Comparison of ENCODE assay signal across 8 cellular contexts in the genomic region with DNA sequence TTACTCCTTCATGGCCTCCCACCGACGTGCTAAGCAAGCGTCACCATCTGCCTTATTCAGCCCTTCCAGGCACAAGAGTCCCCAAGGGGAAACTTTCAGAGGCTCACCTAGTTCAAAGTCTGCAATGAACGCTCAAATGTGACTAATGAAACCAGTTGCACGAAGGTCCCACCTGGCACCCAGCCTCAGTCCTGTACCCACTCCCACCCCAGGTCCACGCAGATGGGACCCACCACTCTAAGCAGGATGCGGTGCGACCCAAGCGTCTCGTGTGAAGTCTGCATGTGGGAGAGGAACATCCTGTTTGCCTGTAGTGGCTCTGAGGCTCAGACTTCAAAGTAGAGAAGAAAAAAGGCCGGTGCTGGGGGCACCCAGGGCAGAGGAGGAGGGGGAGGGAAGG. TPM values are rescaled to one million over a fixed set of nuclear protein-coding genes. Genes with fewer than 3 reads are reported as not detected.
DNase-seq lines count a peak whose midpoint lies in the region; ATAC-seq and TF ChIP-seq lines count a peak whose summit lies in the region.

No MANE protein-coding gene starts in this region.

- peaks cover 64% of the 10 kb centered on the region for H3K4me1 Mint-ChIP-seq in T-helper 2 cell treated with Interferon-gamma antibody and Interleukin-4, amounts not matched to agents 5 μg/mL and 100 μg/mL, for 36 hours (ENCODE audit: low read depth)
- peaks cover 80% of the 10 kb centered on the region for H3K4me1 Mint-ChIP-seq in activated naive CD8-positive, alpha-beta T cell treated with anti-CD3 and anti-CD28 coated beads, Interleukin-2, amount 10 ng/mL, durations not matched to agents 7 days and 5 days
- no peaks in the 10 kb centered on the region for H3K4me1 Mint-ChIP-seq in osteocyte (ENCODE audit: unreplicated experiment)

- no peaks in the 10 kb centered on the region for H3K9me3 Mint-ChIP-seq in T-helper 2 cell treated with Interferon-gamma antibody and Interleukin-4, amounts not matched to agents 5 μg/mL and 100 μg/mL, for 36 hours
- H3K9me3 Mint-ChIP-seq in activated naive CD8-positive, alpha-beta T cell treated with anti-CD3 and anti-CD28 coated beads, Interleukin-2, amount 10 ng/mL, durations not matched to agents 7 days and 5 days, result no peaks in the 10 kb centered on the region
- no peaks in the 10 kb centered on the region for H3K9me3 Mint-ChIP-seq in osteocyte (ENCODE audit: unreplicated experiment)

- H3K4me3 Mint-ChIP-seq in T-helper 2 cell treated with Interferon-gamma antibody and Interleukin-4, amounts not matched to agents 5 μg/mL and 100 μg/mL, for 36 hours, result peak overlapping the region; percentile 79
- peak overlapping the region; percentile 60 for H3K4me3 Mint-ChIP-seq in activated naive CD8-positive, alpha-beta T cell treated with anti-CD3 and anti-CD28 coated beads, Interleukin-2, amount 10 ng/mL, durations not matched to agents 7 days and 5 days
- H3K4me3 Mint-ChIP-seq in osteocyte (ENCODE audit: unreplicated experiment), result no peak overlapping the region

- H3K36me3 Mint-ChIP-seq in T-helper 2 cell treated with Interferon-gamma antibody and Interleukin-4, amounts not matched to agents 5 μg/mL and 100 μg/mL, for 36 hours (ENCODE audit: low read depth), result peaks cover 76% of the 10 kb centered on the region
- peaks cover 52% of the 10 kb centered on the region for H3K36me3 Mint-ChIP-seq in activated naive CD8-positive, alpha-beta T cell treated with anti-CD3 and anti-CD28 coated beads, Interleukin-2, amount 10 ng/mL, durations not matched to agents 7 days and 5 days
- H3K36me3 Mint-ChIP-seq in osteocyte (ENCODE audit: unreplicated experiment), result peaks cover 2% of the 10 kb centered on the region

- H3K27ac Mint-ChIP-seq in T-helper 2 cell treated with Interferon-gamma antibody and Interleukin-4, amounts not matched to agents 5 μg/mL and 100 μg/mL, for 36 hours, result peak overlapping the region; percentile 91
- H3K27ac Mint-ChIP-seq in activated naive CD8-positive, alpha-beta T cell treated with anti-CD3 and anti-CD28 coated beads, Interleukin-2, amount 10 ng/mL, durations not matched to agents 7 days and 5 days, result peak overlapping the region; percentile 91
- no peak overlapping the region for H3K27ac Mint-ChIP-seq in osteocyte (ENCODE audit: unreplicated experiment)

- POLR2A ChIA-PET in activated naive CD8-positive, alpha-beta T cell treated with anti-CD3 and anti-CD28 coated beads, Interleukin-2, amount 10 ng/mL, durations not matched to agents 7 days and 5 days (lab: Charles Lee), result interaction anchor here (0.6 to 5.0 kb wide), 10 partner anchors 8 to 971 kb away, joined by 3 to 34 read pairs (median 4); no protein-coding TSS in a partner anchor

- TF ChIP-seq CTCF in osteocyte (IDR thresholded peaks at IDR 0.05), result no peak

- H3K27me3 Mint-ChIP-seq in T-helper 2 cell treated with Interferon-gamma antibody and Interleukin-4, amounts not matched to agents 5 μg/mL and 100 μg/mL, for 36 hours (ENCODE audit: low read depth), result no peaks in the 10 kb centered on the region
- H3K27me3 Mint-ChIP-seq in activated naive CD8-positive, alpha-beta T cell treated with anti-CD3 and anti-CD28 coated beads, Interleukin-2, amount 10 ng/mL, durations not matched to agents 7 days and 5 days, result no peaks in the 10 kb centered on the region
- H3K27me3 Mint-ChIP-seq in osteocyte (ENCODE audit: unreplicated experiment), result no peaks in the 10 kb centered on the region

- ATAC-seq in GM19468 (IDR thresholded peaks at IDR 0.05; ENCODE audit: extremely low read depth, unreplicated experiment), result peak; percentile 55
- ATAC-seq in activated naive CD8-positive, alpha-beta T cell treated with anti-CD3 and anti-CD28 coated beads, Interleukin-2, amount 10 ng/mL, durations not matched to agents 7 days and 5 days (ENCODE audit: low read depth), result peak; percentile 90

- DNase-seq in T-helper 2 cell treated with Interferon-gamma antibody and Interleukin-4, amounts not matched to agents 5 μg/mL and 100 μg/mL, for 36 hours (ENCODE audit: low spot score), result peak; percentile 65
- peak; percentile 83 for DNase-seq in activated naive CD8-positive, alpha-beta T cell treated with anti-CD3 and anti-CD28 coated beads, Interleukin-2, amount 10 ng/mL, durations not matched to agents 7 days and 5 days
- DNase-seq in stimulated activated CD8-positive, alpha-beta memory T cell treated with anti-CD3 and anti-CD28 coated beads, Interleukin-12 subunit alpha, Interleukin-12 subunit beta, amount 100 ng/mL, for 24 hours (ENCODE audit: extremely low read depth), result peak; percentile 65
- DNase-seq in osteocyte (ENCODE audit: extremely low spot score, unreplicated experiment), result no peak
- DNase-seq in NCI-H2196 treated with DMSO at 0.1 percent for 48 hours (lab: John Stamatoyannopoulos, UW; ENCODE audit: unreplicated experiment), result no peak
- no peak for DNase-seq in HuH-7.5 (ENCODE audit: low spot score)
- no peak for DNase-seq in kidney glomerular epithelial cell (lab: John Stamatoyannopoulos, UW)

RNA-seq across cellular contexts. Expression of a gene that starts 40.3 kb away (rescaled TPM):
- total RNA-seq in activated naive CD8-positive, alpha-beta T cell treated with anti-CD3 and anti-CD28 coated beads, Interleukin-2, amount 10 ng/mL, durations not matched to agents 7 days and 5 days, result 100 to 1,000 TPM; 157 to 159 TPM
- total RNA-seq in osteocyte, result 19.0 and 23.3 TPM in 2 replicates

Comparison
In these comparisons a context has a peak if more than half of its experiments do, and no peak if none do; other contexts are left out.
1. DNase-seq: peak in T-helper 2 cell treated with Interferon-gamma antibody and Interleukin-4, amounts not matched to agents 5 μg/mL and 100 μg/mL, for 36 hours (single experiment), activated naive CD8-positive, alpha-beta T cell treated with anti-CD3 and anti-CD28 coated beads, Interleukin-2, amount 10 ng/mL, durations not matched to agents 7 days and 5 days (single experiment) and stimulated activated CD8-positive, alpha-beta memory T cell treated with anti-CD3 and anti-CD28 coated beads, Interleukin-12 subunit alpha, Interleukin-12 subunit beta, amount 100 ng/mL, for 24 hours (single experiment); none in osteocyte (single experiment), NCI-H2196 treated with DMSO at 0.1 percent for 48 hours (single experiment), HuH-7.5 (single experiment) and kidney glomerular epithelial cell (single experiment).